14 cellular contexts compared by ENCODE assay signal in genomic region chr5:30505014-30505886, GRCh38.
DNase-seq lines count a peak whose midpoint lies in the region; ATAC-seq and TF ChIP-seq lines count a peak whose summit lies in the region.
"Had no signal": no experiment of that assay in that cellular context is flagged by ENCODE, and none has a peak within 500 bp of the region (broad histone marks: within the 10 kb centered on the region; RNA-seq: fewer than 3 reads in every experiment).

No MANE protein-coding gene starts in this region.

- H3K36me3 ChIP-seq in ectodermal cell (ENCODE audit: control insufficient read depth, insufficient read depth, low read length) (no peaks in the 10 kb centered on the region), right lobe of liver (no peaks in the 10 kb centered on the region)
- H3K36me3 ChIP-seq: colonic mucosa, thyroid gland had no signal

- WGBS in ectodermal cell, 2 experiments: 76 to 78% methylated on average over 3 of the region's 4 CpGs
- WGBS in right lobe of liver (ENCODE audit: insufficient coverage, low coverage, low lambda C conversion rate, missing lambda C conversion rate): 44% methylated on average over 4 of the region's 4 CpGs

- DNase-seq in DMS153 (lab: John Stamatoyannopoulos, UW): peak; percentile 41
- DNase-seq in NCI-H69 (lab: John Stamatoyannopoulos, UW): peak; percentile 67
- no peak for DNase-seq in right lobe of liver
- DNase-seq in activated CD4-positive, alpha-beta T cell treated with anti-CD3 and anti-CD28 coated beads, Interleukin-2, amount 50 U/mL, for 48 hours: no peak
- no peak for DNase-seq in NCI-H526 (lab: John Stamatoyannopoulos, UW)
- no peak for DNase-seq in activated CD4-positive, alpha-beta T cell treated with anti-CD3 and anti-CD28 coated beads for 4 hours
- no peak for DNase-seq in head of caudate nucleus
- DNase-seq: activated CD4-positive, alpha-beta T cell treated with anti-CD3 and anti-CD28 coated beads for 36 hours; activated effector memory CD4-positive, alpha-beta T cell treated with anti-CD3 and anti-CD28 coated beads, Interleukin-2, amount 50 U/mL, for 16 hours; colonic mucosa; thyroid gland had no signal

- intact Hi-C loops in right lobe of liver (cut with DNase I) (no loop called here), head of caudate nucleus (cut with DNase I) (no loop called here)

- no peak for TF ChIP-seq POLR2A in right lobe of liver (IDR thresholded peaks at IDR 0.05)

- H3K9me3 ChIP-seq in ectodermal cell (ENCODE audit: control insufficient read depth, low read length) (no peaks in the 10 kb centered on the region), right lobe of liver (no peaks in the 10 kb centered on the region)
- H3K9me3 ChIP-seq: colonic mucosa, thyroid gland had no signal

- H3K27ac ChIP-seq in ectodermal cell (ENCODE audit: insufficient read depth, low read depth, low read length, poor library complexity, severe bottlenecking) (peak overlapping the region; percentile 87), right lobe of liver (no peak overlapping the region)
- H3K27ac ChIP-seq: colonic mucosa, skin epidermis, thyroid gland had no signal

- H3K4me1 ChIP-seq in ectodermal cell (ENCODE audit: control insufficient read depth, insufficient read depth, low read length) (peaks cover 8% of the 10 kb centered on the region), right lobe of liver (peaks cover 0 to 2% (median 0%) of the 10 kb centered on the region in 4 donors)
- H3K4me1 ChIP-seq: colonic mucosa, thyroid gland had no signal

- ATAC-seq in right lobe of liver: peak in 3 of 4 donors; percentile 53 to 83 (median 68)
- ATAC-seq: activated CD4-positive, alpha-beta T cell treated with anti-CD3 and anti-CD28 coated beads for 36 hours; GM23338 had no signal

- H3K4me3 ChIP-seq in ectodermal cell (ENCODE audit: insufficient read depth, low read depth, low read length) (no peak overlapping the region), right lobe of liver (no peak overlapping the region)
- H3K4me3 ChIP-seq: colonic mucosa, GM23338, skin epidermis, thyroid gland had no signal

- no peaks in the 10 kb centered on the region for H3K27me3 ChIP-seq in ectodermal cell (ENCODE audit: control insufficient read depth, insufficient read depth, low read length, poor library complexity, severe bottlenecking)
- H3K27me3 ChIP-seq in right lobe of liver: no peaks in the 10 kb centered on the region
- H3K27me3 ChIP-seq: colonic mucosa, thyroid gland had no signal

- no peak for TF ChIP-seq CTCF in right lobe of liver (IDR thresholded peaks at IDR 0.05)

Comparison
In these comparisons a context has a peak if more than half of its experiments do, and no peak if none do; other contexts are left out.
1. DNase-seq: peak in DMS153 (single experiment) and NCI-H69 (single experiment); none in right lobe of liver (0 of 3), activated CD4-positive, alpha-beta T cell treated with anti-CD3 and anti-CD28 coated beads, Interleukin-2, amount 50 U/mL, for 48 hours (0 of 2), NCI-H526 (0 of 2), activated CD4-positive, alpha-beta T cell treated with anti-CD3 and anti-CD28 coated beads for 4 hours (0 of 2) and head of caudate nucleus (0 of 42).